Comparison of ENCODE assay signal across 30 cellular contexts in the genomic region with DNA sequence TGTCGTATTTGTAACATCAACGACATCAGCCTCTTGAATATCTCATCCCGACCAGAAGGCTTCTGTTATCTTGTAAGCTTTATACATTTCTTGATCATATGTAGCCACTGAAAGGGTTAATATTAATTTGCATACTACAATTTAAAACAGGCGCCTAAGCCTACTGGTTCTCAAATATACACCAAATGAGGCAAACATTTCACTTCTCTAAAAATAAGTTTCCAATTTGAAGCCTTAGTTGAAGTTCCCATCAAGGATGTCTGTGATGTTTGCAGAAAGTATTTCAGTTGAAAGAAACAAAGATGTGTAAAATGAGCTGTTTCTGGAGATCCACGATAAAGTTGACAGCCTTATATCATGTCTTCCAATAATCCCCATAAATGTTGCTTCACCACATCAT.
"Had no signal": no experiment of that assay in that cellular context is flagged by ENCODE, and none has a peak within 500 bp of the region (broad histone marks: within the 10 kb centered on the region; RNA-seq: fewer than 3 reads in every experiment).

No MANE protein-coding gene starts in this region.

- H3K27me3 Mint-ChIP-seq: activated CD8-positive, alpha-beta T cell treated with anti-CD3 and anti-CD28 coated beads for 36 hours; dendritic cell treated with granulocyte-macrophage colony-stimulating factor and Interleukin-4, amounts not matched to agents 40 ng/mL and 50 ng/mL, for 4 days; progenitor cell of endocrine pancreas; stimulated activated naive CD8-positive, alpha-beta T cell treated with anti-CD3 and anti-CD28 coated beads, Interleukin-15, amount 100 ng/mL, for 72 hours had no signal

- H3K9me3 ChIP-seq: breast epithelium, heart left ventricle, ovary, thyroid gland, upper lobe of right lung had no signal

- H3K9me3 Mint-ChIP-seq: activated CD8-positive, alpha-beta T cell treated with anti-CD3 and anti-CD28 coated beads for 36 hours; dendritic cell treated with granulocyte-macrophage colony-stimulating factor and Interleukin-4, amounts not matched to agents 40 ng/mL and 50 ng/mL, for 4 days; endodermal cell; stimulated activated naive CD8-positive, alpha-beta T cell treated with anti-CD3 and anti-CD28 coated beads, Interleukin-15, amount 100 ng/mL, for 72 hours; WTC11 had no signal

- H3K4me1 ChIP-seq: breast epithelium, thyroid gland, upper lobe of right lung had no signal

- H3K4me3 Mint-ChIP-seq: activated CD8-positive, alpha-beta T cell treated with anti-CD3 and anti-CD28 coated beads for 36 hours; dendritic cell treated with granulocyte-macrophage colony-stimulating factor and Interleukin-4, amounts not matched to agents 40 ng/mL and 50 ng/mL, for 4 days; endodermal cell; immature natural killer cell; naive thymus-derived CD4-positive, alpha-beta T cell; stimulated activated effector memory CD8-positive, alpha-beta T cell treated with anti-CD3 and anti-CD28 coated beads, Interleukin-12 subunit alpha, Interleukin-12 subunit beta, amount 100 ng/mL, for 72 hours; stimulated activated naive CD8-positive, alpha-beta T cell treated with anti-CD3 and anti-CD28 coated beads, Interleukin-15, amount 100 ng/mL, for 72 hours; WTC11 had no signal

- H3K27ac Mint-ChIP-seq: activated CD8-positive, alpha-beta T cell treated with anti-CD3 and anti-CD28 coated beads for 36 hours; activated naive CD4-positive, alpha-beta T cell treated with anti-CD3 and anti-CD28 coated beads, Interleukin-2, amount 50 U/mL, for 72 hours; dendritic cell treated with granulocyte-macrophage colony-stimulating factor and Interleukin-4, amounts not matched to agents 40 ng/mL and 50 ng/mL, for 4 days; endodermal cell; naive thymus-derived CD4-positive, alpha-beta T cell; progenitor cell of endocrine pancreas; stimulated activated effector memory CD8-positive, alpha-beta T cell treated with anti-CD3 and anti-CD28 coated beads, Interleukin-12 subunit alpha, Interleukin-12 subunit beta, amount 100 ng/mL, for 72 hours; stimulated activated naive CD8-positive, alpha-beta T cell treated with anti-CD3 and anti-CD28 coated beads, Interleukin-15, amount 100 ng/mL, for 72 hours; WTC11 had no signal

- H3K27ac ChIP-seq: breast epithelium, heart left ventricle, ovary, skin epidermis, thyroid gland, upper lobe of right lung had no signal

- H3K27me3 ChIP-seq: breast epithelium, heart left ventricle, ovary, thyroid gland, upper lobe of right lung had no signal

- H3K4me3 ChIP-seq: breast epithelium, heart left ventricle, ovary, skin epidermis, thyroid gland, upper lobe of right lung had no signal

- ATAC-seq: activated CD8-positive, alpha-beta T cell treated with anti-CD3 and anti-CD28 coated beads for 36 hours; activated naive CD4-positive, alpha-beta T cell treated with anti-CD3 and anti-CD28 coated beads, Interleukin-2, amount 50 U/mL, for 72 hours; esophagus mucosa; heart left ventricle; naive thymus-derived CD4-positive, alpha-beta T cell; sciatic nerve; stimulated activated effector memory CD8-positive, alpha-beta T cell treated with anti-CD3 and anti-CD28 coated beads, Interleukin-12 subunit alpha, Interleukin-12 subunit beta, amount 100 ng/mL, for 72 hours; stimulated activated naive CD8-positive, alpha-beta T cell treated with anti-CD3 and anti-CD28 coated beads, Interleukin-15, amount 100 ng/mL, for 72 hours; upper lobe of right lung; WTC11 had no signal

- H3K4me1 Mint-ChIP-seq: immature natural killer cell; stimulated activated effector memory CD8-positive, alpha-beta T cell treated with anti-CD3 and anti-CD28 coated beads, Interleukin-12 subunit alpha, Interleukin-12 subunit beta, amount 100 ng/mL, for 72 hours had no signal

- DNase-seq: activated CD4-positive, alpha-beta T cell treated with anti-CD3 and anti-CD28 coated beads for 1 hour; activated CD4-positive, alpha-beta T cell treated with anti-CD3 and anti-CD28 coated beads, Interleukin-2, amount 50 U/mL, for 1 hour; activated CD8-positive, alpha-beta T cell treated with anti-CD3 and anti-CD28 coated beads for 36 hours; activated naive CD4-positive, alpha-beta T cell; activated T-cell treated with anti-CD3 and anti-CD28 coated beads, Interleukin-2, amount 50 U/mL, for 48 hours; central memory CD4-positive, alpha-beta T cell; endodermal cell; foreskin fibroblast; heart left ventricle; hypothalamus; immature natural killer cell; kidney; midbrain; naive thymus-derived CD4-positive, alpha-beta T cell; ovary; retina; stimulated activated CD4-positive, alpha-beta T cell treated with anti-CD3 and anti-CD28 coated beads, Interleukin-12 subunit alpha, Interleukin-12 subunit beta, amount 100 ng/mL, for 4 hours; stimulated activated CD4-positive, alpha-beta T cell treated with anti-CD3 and anti-CD28 coated beads, Interleukin-4, amount 100 ng/mL, for 1 hour; stimulated activated naive CD8-positive, alpha-beta T cell treated with anti-CD3 and anti-CD28 coated beads, Interleukin-15, amount 100 ng/mL, for 72 hours; thyroid gland; upper lobe of right lung had no signal

- H3K36me3 ChIP-seq: breast epithelium, heart left ventricle, ovary, upper lobe of right lung had no signal
